8 cellular contexts compared by ENCODE assay signal in the genomic region with DNA sequence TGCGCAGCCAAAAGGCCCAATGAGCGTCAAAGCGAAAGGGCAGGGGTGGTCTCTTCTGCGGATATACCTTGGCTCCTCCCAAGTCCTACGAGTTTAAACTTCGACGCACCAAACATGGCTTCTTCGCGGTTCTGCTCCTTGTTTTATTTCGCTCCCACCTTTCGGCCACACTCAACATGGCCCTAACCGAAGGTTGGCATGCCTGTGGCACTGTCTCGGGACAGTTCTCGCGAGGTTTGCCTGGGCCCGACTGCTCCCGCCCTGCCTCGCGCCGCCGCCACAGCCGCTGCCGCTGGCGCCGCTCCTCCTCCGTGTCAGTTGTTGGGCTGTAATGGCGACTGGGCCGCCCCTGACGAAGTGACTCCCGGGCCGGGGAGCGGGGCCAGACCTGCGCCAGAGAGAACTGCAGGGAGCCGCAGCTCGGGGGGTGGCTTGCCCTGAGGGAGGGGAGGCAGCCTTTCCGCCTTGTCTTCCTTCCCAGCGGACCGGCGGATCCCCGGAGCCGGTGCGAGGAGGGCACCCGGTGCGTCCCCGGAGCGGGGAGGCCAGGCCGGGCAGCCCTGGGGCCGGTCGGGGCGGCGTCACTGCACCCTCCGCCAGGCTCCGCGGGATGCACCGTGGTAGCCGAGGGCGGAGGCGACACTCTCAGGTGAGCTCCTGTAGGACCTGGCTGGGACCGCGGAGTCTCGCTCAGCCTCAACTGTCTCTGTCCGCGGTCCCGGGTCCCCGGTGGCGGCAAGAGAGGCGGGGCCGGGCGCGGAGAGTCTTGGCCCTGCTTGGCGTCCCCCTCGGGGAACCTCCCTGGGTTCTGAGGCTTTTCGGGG. TPM values are rescaled to one million over a fixed set of nuclear protein-coding genes. Genes with fewer than 3 reads are reported as not detected.
DNase-seq lines count a peak whose midpoint lies in the region; ATAC-seq lines count a peak whose summit lies in the region.

A gene with protein sequence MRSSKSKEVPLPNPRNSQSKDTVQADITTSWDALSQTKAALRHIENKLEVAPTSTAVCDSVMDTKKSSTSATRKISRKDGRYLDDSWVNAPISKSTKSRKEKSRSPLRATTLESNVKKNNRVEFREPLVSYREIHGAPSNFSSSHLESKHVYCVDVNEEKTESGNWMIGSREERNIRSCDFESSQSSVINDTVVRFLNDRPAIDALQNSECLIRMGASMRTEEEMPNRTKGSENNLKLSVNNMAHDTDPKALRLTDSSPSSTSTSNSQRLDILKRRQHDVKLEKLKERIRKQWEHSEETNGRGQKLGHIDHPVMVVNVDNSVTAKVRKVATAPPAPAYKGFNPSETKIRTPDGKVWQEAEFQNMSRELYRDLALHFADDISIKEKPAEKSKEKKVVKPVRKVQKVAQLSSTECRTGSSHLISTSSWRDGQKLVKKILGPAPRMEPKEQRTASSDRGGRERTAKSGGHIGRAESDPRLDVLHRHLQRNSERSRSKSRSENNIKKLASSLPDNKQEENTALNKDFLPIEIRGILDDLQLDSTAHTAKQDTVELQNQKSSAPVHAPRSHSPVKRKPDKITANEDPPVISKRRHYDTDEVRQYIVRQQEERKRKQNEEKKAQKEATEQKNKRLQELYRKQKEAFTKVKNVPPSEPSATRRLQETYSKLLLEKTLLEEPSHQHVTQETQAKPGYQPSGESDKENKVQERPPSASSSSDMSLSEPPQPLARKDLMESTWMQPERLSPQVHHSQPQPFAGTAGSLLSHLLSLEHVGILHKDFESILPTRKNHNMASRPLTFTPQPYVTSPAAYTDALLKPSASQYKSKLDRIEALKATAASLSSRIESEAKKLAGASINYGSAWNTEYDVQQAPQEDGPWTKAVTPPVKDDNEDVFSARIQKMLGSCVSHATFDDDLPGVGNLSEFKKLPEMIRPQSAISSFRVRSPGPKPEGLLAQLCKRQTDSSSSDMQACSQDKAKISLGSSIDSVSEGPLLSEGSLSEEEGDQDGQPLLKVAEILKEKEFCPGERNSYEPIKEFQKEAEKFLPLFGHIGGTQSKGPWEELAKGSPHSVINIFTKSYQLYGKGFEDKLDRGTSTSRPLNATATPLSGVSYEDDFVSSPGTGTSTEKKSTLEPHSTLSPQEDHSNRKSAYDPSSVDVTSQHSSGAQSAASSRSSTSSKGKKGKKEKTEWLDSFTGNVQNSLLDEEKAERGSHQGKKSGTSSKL (N-terminal part only) (plus strand): TSS at position 317 of the 824 bp plus-strand sequence. CDS start 31,372 bp downstream, outside the sequence.

- peak; percentile 91 for ATAC-seq in GM19023 (IDR thresholded peaks at IDR 0.05; ENCODE audit: unreplicated experiment)
- peak; percentile 90 for ATAC-seq in HG03280 (IDR thresholded peaks at IDR 0.05; ENCODE audit: unreplicated experiment)

- H3K27me3 Mint-ChIP-seq in immature natural killer cell (ENCODE audit: low read depth in 3 of 3), result peaks cover 2 to 8% (median 3%) of the 10 kb centered on the region in 3 donors

- peaks cover 51 to 63% of the 10 kb centered on the region in 2 donors for H3K4me1 Mint-ChIP-seq in immature natural killer cell

- peak; percentile 93 for DNase-seq in AG08396 (ENCODE audit: low spot score)
- DNase-seq in NCI-H345 treated with DMSO at 0.1 percent for 48 hours (lab: John Stamatoyannopoulos, UW; ENCODE audit: unreplicated experiment), result peak; percentile 97
- DNase-seq in activated CD4-positive, CD25-positive, alpha-beta regulatory T cell (lab: John Stamatoyannopoulos, UW), result peak; percentile 88 to 95 (median 94)
- peak; percentile 99 for DNase-seq in central memory CD4-positive, alpha-beta T cell
- peak; percentile 98 for DNase-seq in immature natural killer cell
- peak; percentile 97 for DNase-seq in smooth muscle cell of the brain vasculature (ENCODE audit: low read depth, low spot score)

- H3K4me3 Mint-ChIP-seq in immature natural killer cell, result peak within 1 kb of the TSS; percentile 87 to 96 (median 91)

- peak within 1 kb of the TSS; percentile 92 to 99 (median 95) for H3K27ac Mint-ChIP-seq in immature natural killer cell

- H3K9me3 Mint-ChIP-seq in immature natural killer cell, result no peaks in the 10 kb centered on the region

- H3K36me3 Mint-ChIP-seq in immature natural killer cell, result no peaks in the 10 kb centered on the region

RNA-seq across cellular contexts. Expression of the gene that starts here (rescaled TPM):
- 10 to 100 TPM in 2 of 3 donors, 1 to 10 TPM in 1; 4.3 to 74.5 (median 13.5) TPM for polyA plus RNA-seq in immature natural killer cell

Comparison
In these comparisons a context has a peak if more than half of its experiments do, and no peak if none do; other contexts are left out.
1. Peak in every context shown above with its lines: DNase-seq and ATAC-seq.